Comparison of ENCODE assay signal across 16 cellular contexts in the genomic region with DNA sequence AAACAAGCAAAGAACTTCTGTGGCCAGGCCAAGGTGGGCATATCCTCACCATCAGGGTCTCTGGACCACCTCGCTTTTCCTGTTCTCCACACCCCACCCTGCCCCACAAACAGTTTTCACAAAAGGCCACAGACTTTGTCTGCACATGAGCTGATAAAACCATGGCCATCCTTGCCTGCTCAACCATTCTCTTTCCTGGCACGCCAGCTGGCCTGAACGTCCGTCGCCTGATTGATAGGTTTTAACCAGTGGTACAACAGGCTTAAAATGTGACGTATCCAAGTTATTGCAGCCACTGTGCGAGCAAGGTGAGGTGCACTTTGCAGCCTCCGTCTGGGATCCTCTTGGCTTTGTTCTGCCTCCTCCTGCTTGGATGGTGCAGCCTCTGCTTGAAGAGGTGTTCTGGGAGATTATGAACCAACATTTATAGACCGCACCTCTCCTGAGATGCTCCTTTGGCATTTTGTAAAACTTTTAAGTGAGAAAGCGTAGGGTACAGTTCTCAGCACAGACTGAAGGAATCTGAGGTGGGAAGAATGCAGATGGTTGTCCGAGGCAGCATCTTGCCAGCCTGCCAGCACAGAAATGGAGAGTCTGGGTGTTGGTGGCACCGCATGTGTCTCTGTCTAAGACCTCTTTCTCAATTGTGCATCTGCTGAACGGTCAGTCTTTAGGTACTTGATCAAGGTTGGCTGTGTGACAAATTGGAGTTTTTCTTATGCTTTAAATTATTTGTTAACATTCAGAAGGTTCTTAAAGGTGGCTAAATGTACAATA.
DNase-seq lines count a peak whose midpoint lies in the region; ATAC-seq lines count a peak whose summit lies in the region.
"Had no signal": no experiment of that assay in that cellular context is flagged by ENCODE, and none has a peak within 500 bp of the region (broad histone marks: within the 10 kb centered on the region; RNA-seq: fewer than 3 reads in every experiment).

No MANE protein-coding gene starts in this region.

- H3K4me3 Mint-ChIP-seq in activated T-cell treated with anti-CD3 and anti-CD28 coated beads, Interleukin-2, amount 50 U/mL, for 24 hours = no peak overlapping the region
- peak overlapping the region in 1 of 7 donors; percentile 40 for H3K4me3 Mint-ChIP-seq in CD8-positive, alpha-beta memory T cell
- H3K4me3 Mint-ChIP-seq in activated T-helper 17 cell treated with anti-CD3 and anti-CD28 coated beads, Interleukin-2, amount 50 U/mL, for 72 hours = no peak overlapping the region
- no peak overlapping the region for H3K4me3 Mint-ChIP-seq in stimulated activated memory B cell treated with anti-CD40 and anti-IgM and Interleukin-4, amounts not matched to agents 10 μg/mL and 1 μg/mL and 100 μg/mL, for 72 hours
- H3K4me3 Mint-ChIP-seq: HFFc6 had no signal

- H3K27ac Mint-ChIP-seq in activated T-cell treated with anti-CD3 and anti-CD28 coated beads, Interleukin-2, amount 50 U/mL, for 24 hours = peak overlapping the region; percentile 24
- H3K27ac Mint-ChIP-seq in CD8-positive, alpha-beta memory T cell = peak overlapping the region in 7 of 8 donors; percentile 26 to 87 (median 53)
- H3K27ac Mint-ChIP-seq in activated T-helper 17 cell treated with anti-CD3 and anti-CD28 coated beads, Interleukin-2, amount 50 U/mL, for 72 hours = peak overlapping the region; percentile 47
- H3K27ac Mint-ChIP-seq in stimulated activated memory B cell treated with anti-CD40 and anti-IgM and Interleukin-4, amounts not matched to agents 10 μg/mL and 1 μg/mL and 100 μg/mL, for 72 hours = no peak overlapping the region
- H3K27ac Mint-ChIP-seq: HFFc6 had no signal

- no peaks in the 10 kb centered on the region for H3K27me3 ChIP-seq in CD8-positive, alpha-beta memory T cell (ENCODE audit: insufficient read depth, low read length, poor library complexity, severe bottlenecking)
- H3K27me3 ChIP-seq: BE2C had no signal

- peaks cover 97% of the 10 kb centered on the region for H3K36me3 Mint-ChIP-seq in activated T-cell treated with anti-CD3 and anti-CD28 coated beads, Interleukin-2, amount 50 U/mL, for 24 hours (ENCODE audit: low read depth)
- H3K36me3 Mint-ChIP-seq in CD8-positive, alpha-beta memory T cell = peaks cover 64 to 95% (median 73%) of the 10 kb centered on the region in 3 donors
- peaks cover 97% of the 10 kb centered on the region for H3K36me3 Mint-ChIP-seq in activated T-helper 17 cell treated with anti-CD3 and anti-CD28 coated beads, Interleukin-2, amount 50 U/mL, for 72 hours (ENCODE audit: low read depth)
- peaks cover 93% of the 10 kb centered on the region for H3K36me3 Mint-ChIP-seq in stimulated activated memory B cell treated with anti-CD40 and anti-IgM and Interleukin-4, amounts not matched to agents 10 μg/mL and 1 μg/mL and 100 μg/mL, for 72 hours

- peaks cover 73% of the 10 kb centered on the region for H3K36me3 ChIP-seq in CD8-positive, alpha-beta memory T cell (ENCODE audit: insufficient read depth, low read length)
- H3K36me3 ChIP-seq: BE2C had no signal

- DNase-seq in activated T-cell treated with anti-CD3 and anti-CD28 coated beads, Interleukin-2, amount 50 U/mL, for 24 hours = peak; percentile 16
- DNase-seq in activated T-cell treated with anti-CD3 and anti-CD28 coated beads, Interleukin-2, amount 50 U/mL, for 1 hour = no peak
- no peak for DNase-seq in CD8-positive, alpha-beta memory T cell
- DNase-seq in middle frontal gyrus (ENCODE audit: extremely low spot score, low spot score) = peak; percentile 46
- DNase-seq: 8988T, BE2C, DND-41, GDM1, HFFc6, NCI-H1092 treated with DMSO at 0.1 percent for 48 hours, NCI-H2081 treated with DMSO at 0.1 percent for 48 hours, NCI-H524 had no signal

- H3K27ac ChIP-seq in CD8-positive, alpha-beta memory T cell (ENCODE audit: low read depth, low read length) = no peak overlapping the region

- H3K27me3 Mint-ChIP-seq in activated T-cell treated with anti-CD3 and anti-CD28 coated beads, Interleukin-2, amount 50 U/mL, for 24 hours = no peaks in the 10 kb centered on the region
- peaks cover 0 to 7% of the 10 kb centered on the region in 2 donors for H3K27me3 Mint-ChIP-seq in CD8-positive, alpha-beta memory T cell
- H3K27me3 Mint-ChIP-seq in activated T-helper 17 cell treated with anti-CD3 and anti-CD28 coated beads, Interleukin-2, amount 50 U/mL, for 72 hours = no peaks in the 10 kb centered on the region
- no peaks in the 10 kb centered on the region for H3K27me3 Mint-ChIP-seq in stimulated activated memory B cell treated with anti-CD40 and anti-IgM and Interleukin-4, amounts not matched to agents 10 μg/mL and 1 μg/mL and 100 μg/mL, for 72 hours

- peaks cover 32% of the 10 kb centered on the region for H3K4me1 Mint-ChIP-seq in activated T-cell treated with anti-CD3 and anti-CD28 coated beads, Interleukin-2, amount 50 U/mL, for 24 hours (ENCODE audit: low read depth)
- peaks cover 58 to 77% (median 70%) of the 10 kb centered on the region in 3 donors for H3K4me1 Mint-ChIP-seq in CD8-positive, alpha-beta memory T cell
- peaks cover 31% of the 10 kb centered on the region for H3K4me1 Mint-ChIP-seq in activated T-helper 17 cell treated with anti-CD3 and anti-CD28 coated beads, Interleukin-2, amount 50 U/mL, for 72 hours
- peaks cover 15% of the 10 kb centered on the region for H3K4me1 Mint-ChIP-seq in stimulated activated memory B cell treated with anti-CD40 and anti-IgM and Interleukin-4, amounts not matched to agents 10 μg/mL and 1 μg/mL and 100 μg/mL, for 72 hours

- H3K4me1 ChIP-seq in CD8-positive, alpha-beta memory T cell (ENCODE audit: insufficient read depth, low read length) = no peaks in the 10 kb centered on the region
- H3K4me1 ChIP-seq: BE2C had no signal

- no peaks in the 10 kb centered on the region for H3K9me3 ChIP-seq in CD8-positive, alpha-beta memory T cell (ENCODE audit: low read length)
- H3K9me3 ChIP-seq: BE2C had no signal

- H3K4me3 ChIP-seq in CD8-positive, alpha-beta memory T cell (ENCODE audit: low read length) = no peak overlapping the region

- ATAC-seq in activated T-helper 17 cell treated with anti-CD3 and anti-CD28 coated beads, Interleukin-2, amount 50 U/mL, for 72 hours (replicated peaks) = no peak
- ATAC-seq in stimulated activated memory B cell treated with anti-CD40 and anti-IgM and Interleukin-4, amounts not matched to agents 10 μg/mL and 1 μg/mL and 100 μg/mL, for 72 hours = no peak
- ATAC-seq in HG03095 (IDR thresholded peaks at IDR 0.05; ENCODE audit: unreplicated experiment) (no peak), GM21390 (IDR thresholded peaks at IDR 0.05; ENCODE audit: unreplicated experiment) (no peak)

- POLR2A ChIA-PET in CD8-positive, alpha-beta memory T cell (lab: Charles Lee) = no interaction called here

- CTCF ChIA-PET in CD8-positive, alpha-beta memory T cell (lab: Charles Lee) = interaction anchor here (1.1 kb wide), 1 partner anchor 28 kb away, joined by 3 read pairs; no protein-coding TSS in a partner anchor

- peaks cover 27% of the 10 kb centered on the region for H3K9me3 Mint-ChIP-seq in activated T-cell treated with anti-CD3 and anti-CD28 coated beads, Interleukin-2, amount 50 U/mL, for 24 hours
- peaks cover 12 to 26% (median 14%) of the 10 kb centered on the region in 5 donors for H3K9me3 Mint-ChIP-seq in CD8-positive, alpha-beta memory T cell
- H3K9me3 Mint-ChIP-seq in activated T-helper 17 cell treated with anti-CD3 and anti-CD28 coated beads, Interleukin-2, amount 50 U/mL, for 72 hours = no peaks in the 10 kb centered on the region
- H3K9me3 Mint-ChIP-seq in stimulated activated memory B cell treated with anti-CD40 and anti-IgM and Interleukin-4, amounts not matched to agents 10 μg/mL and 1 μg/mL and 100 μg/mL, for 72 hours = peaks cover 13% of the 10 kb centered on the region

Comparison
In these comparisons a context has a peak if more than half of its experiments do, and no peak if none do; other contexts are left out.
1. DNase-seq: peak in activated T-cell treated with anti-CD3 and anti-CD28 coated beads, Interleukin-2, amount 50 U/mL, for 24 hours (single experiment) and middle frontal gyrus (single experiment); none in activated T-cell treated with anti-CD3 and anti-CD28 coated beads, Interleukin-2, amount 50 U/mL, for 1 hour (single experiment) and CD8-positive, alpha-beta memory T cell (0 of 5).